ENCODE assay signal across 1 cellular context in the genomic region with DNA sequence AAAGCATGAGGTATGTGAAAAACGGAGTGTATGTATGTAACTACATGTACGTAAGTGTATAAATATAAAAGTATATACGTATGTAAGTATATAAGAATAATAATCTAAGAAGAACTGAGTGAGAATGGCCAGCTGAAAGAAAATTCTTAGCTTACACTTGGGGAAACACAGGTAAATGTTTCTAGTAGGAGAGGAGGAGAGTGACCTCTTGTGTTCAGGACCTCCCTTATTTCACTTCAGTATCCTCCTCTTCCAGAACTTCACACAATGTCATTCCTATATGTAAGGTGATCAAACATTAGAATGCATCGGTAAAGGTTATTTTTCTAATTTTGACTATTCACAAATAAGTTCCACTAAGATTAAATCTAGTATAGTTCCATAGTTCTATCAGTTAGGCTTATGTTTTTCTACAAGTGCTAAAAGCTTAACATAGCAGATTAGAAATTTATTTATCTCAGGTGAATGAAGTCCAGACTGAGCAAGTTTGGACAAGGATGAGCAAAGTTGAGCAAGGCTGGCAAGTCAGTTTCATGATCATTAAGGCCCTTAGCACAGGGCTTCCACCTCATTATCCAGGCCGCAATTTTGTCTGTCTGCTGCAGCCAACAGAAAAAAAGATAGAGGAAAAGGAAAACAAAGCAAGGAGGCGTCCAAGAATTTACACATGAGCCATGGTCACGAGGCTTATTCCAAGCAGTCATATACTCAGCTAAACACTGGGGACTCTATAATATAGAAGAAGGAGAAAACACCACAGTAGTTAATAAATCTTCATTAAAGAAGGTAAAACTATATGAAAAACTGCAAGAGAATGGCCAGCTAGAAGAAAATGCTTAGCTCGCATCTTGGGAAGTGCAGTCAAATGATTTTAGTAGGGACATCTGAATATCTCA.
TF ChIP-seq lines count a peak whose summit lies in the region.

No MANE protein-coding gene starts in this region.

TF ChIP-seq in SK-N-SH treated with all-trans-retinoic acid at 6 μM for 48 hours, 23 proteins besides CTCF, POLR2A, EP300 and RAD21 (continued from another document):
- TF ChIP-seq ISL1 (CRISPR knock-in tag; IDR thresholded peaks at IDR 0.05) = no peak
- no peak for TF ChIP-seq ESRRG (CRISPR knock-in tag; IDR thresholded peaks at IDR 0.05)
- no peak for TF ChIP-seq OSR1 (CRISPR knock-in tag; IDR thresholded peaks at IDR 0.05)
- TF ChIP-seq, protein P1, sequence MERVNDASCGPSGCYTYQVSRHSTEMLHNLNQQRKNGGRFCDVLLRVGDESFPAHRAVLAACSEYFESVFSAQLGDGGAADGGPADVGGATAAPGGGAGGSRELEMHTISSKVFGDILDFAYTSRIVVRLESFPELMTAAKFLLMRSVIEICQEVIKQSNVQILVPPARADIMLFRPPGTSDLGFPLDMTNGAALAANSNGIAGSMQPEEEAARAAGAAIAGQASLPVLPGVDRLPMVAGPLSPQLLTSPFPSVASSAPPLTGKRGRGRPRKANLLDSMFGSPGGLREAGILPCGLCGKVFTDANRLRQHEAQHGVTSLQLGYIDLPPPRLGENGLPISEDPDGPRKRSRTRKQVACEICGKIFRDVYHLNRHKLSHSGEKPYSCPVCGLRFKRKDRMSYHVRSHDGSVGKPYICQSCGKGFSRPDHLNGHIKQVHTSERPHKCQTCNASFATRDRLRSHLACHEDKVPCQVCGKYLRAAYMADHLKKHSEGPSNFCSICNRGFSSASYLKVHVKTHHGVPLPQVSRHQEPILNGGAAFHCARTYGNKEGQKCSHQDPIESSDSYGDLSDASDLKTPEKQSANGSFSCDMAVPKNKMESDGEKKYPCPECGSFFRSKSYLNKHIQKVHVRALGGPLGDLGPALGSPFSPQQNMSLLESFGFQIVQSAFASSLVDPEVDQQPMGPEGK (CRISPR knock-in tag; IDR thresholded peaks at IDR 0.05; ENCODE audit: borderline replicate concordance) = no peak
- TF ChIP-seq, protein P2, sequence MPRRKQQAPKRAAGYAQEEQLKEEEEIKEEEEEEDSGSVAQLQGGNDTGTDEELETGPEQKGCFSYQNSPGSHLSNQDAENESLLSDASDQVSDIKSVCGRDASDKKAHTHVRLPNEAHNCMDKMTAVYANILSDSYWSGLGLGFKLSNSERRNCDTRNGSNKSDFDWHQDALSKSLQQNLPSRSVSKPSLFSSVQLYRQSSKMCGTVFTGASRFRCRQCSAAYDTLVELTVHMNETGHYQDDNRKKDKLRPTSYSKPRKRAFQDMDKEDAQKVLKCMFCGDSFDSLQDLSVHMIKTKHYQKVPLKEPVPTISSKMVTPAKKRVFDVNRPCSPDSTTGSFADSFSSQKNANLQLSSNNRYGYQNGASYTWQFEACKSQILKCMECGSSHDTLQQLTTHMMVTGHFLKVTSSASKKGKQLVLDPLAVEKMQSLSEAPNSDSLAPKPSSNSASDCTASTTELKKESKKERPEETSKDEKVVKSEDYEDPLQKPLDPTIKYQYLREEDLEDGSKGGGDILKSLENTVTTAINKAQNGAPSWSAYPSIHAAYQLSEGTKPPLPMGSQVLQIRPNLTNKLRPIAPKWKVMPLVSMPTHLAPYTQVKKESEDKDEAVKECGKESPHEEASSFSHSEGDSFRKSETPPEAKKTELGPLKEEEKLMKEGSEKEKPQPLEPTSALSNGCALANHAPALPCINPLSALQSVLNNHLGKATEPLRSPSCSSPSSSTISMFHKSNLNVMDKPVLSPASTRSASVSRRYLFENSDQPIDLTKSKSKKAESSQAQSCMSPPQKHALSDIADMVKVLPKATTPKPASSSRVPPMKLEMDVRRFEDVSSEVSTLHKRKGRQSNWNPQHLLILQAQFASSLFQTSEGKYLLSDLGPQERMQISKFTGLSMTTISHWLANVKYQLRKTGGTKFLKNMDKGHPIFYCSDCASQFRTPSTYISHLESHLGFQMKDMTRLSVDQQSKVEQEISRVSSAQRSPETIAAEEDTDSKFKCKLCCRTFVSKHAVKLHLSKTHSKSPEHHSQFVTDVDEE (CRISPR knock-in tag; IDR thresholded peaks at IDR 0.05) = no peak
- no peak for TF ChIP-seq ZNF8 (CRISPR knock-in tag; IDR thresholded peaks at IDR 0.05)
- TF ChIP-seq TOX (CRISPR knock-in tag; IDR thresholded peaks at IDR 0.05; ENCODE audit: borderline replicate concordance) = no peak
- no peak for TF ChIP-seq GLIS3 (CRISPR knock-in tag; IDR thresholded peaks at IDR 0.05)
- no peak for TF ChIP-seq ZFP30 (CRISPR knock-in tag; IDR thresholded peaks at IDR 0.05)
TF ChIP-seq in SK-N-SH treated with all-trans-retinoic acid at 6 μM for 48 hours: peak in this region for 0.
